In genomic region chr14:96062010-96062409, GRCh38 we compare ENCODE assay signal across 25 cellular contexts. TPM values are rescaled to one million over a fixed set of nuclear protein-coding genes. Genes with fewer than 3 reads are reported as not detected.
A peak's percentile ranks its signal among the peaks of the same experiment; 100 is the strongest.
DNase-seq lines count a peak whose midpoint lies in the region; ATAC-seq and TF ChIP-seq lines count a peak whose summit lies in the region.
"Had no signal": no experiment of that assay in that cellular context is flagged by ENCODE, and none has a peak within 500 bp of the region (broad histone marks: within the 10 kb centered on the region; RNA-seq: fewer than 3 reads in every experiment).

No MANE protein-coding gene starts in this region.

- H3K9me3 ChIP-seq in BE2C: no peaks in the 10 kb centered on the region
- H3K9me3 ChIP-seq in Caco-2: no peaks in the 10 kb centered on the region

- H3K4me1 Mint-ChIP-seq in HFFc6 (ENCODE audit: low read depth): peaks cover 36% of the 10 kb centered on the region
- no peaks in the 10 kb centered on the region for H3K4me1 Mint-ChIP-seq in Caco-2 (ENCODE audit: low read depth, unreplicated experiment)
- H3K4me1 Mint-ChIP-seq: CD14-positive monocyte; CD8-positive, alpha-beta memory T cell had no signal

- H3K4me3 Mint-ChIP-seq in HFFc6: no peak overlapping the region
- no peak overlapping the region for H3K4me3 Mint-ChIP-seq in Caco-2 (ENCODE audit: unreplicated experiment)
- H3K4me3 Mint-ChIP-seq: CD14-positive monocyte; CD8-positive, alpha-beta memory T cell had no signal

- CTCF ChIA-PET in Caco-2 (lab: Charles Lee): no interaction called here

- H3K9me3 Mint-ChIP-seq in HFFc6: no peaks in the 10 kb centered on the region
- H3K9me3 Mint-ChIP-seq in Caco-2 (ENCODE audit: unreplicated experiment): no peaks in the 10 kb centered on the region
- H3K9me3 Mint-ChIP-seq: CD14-positive monocyte had no signal

- DNase-seq in BE2C: no peak
- no peak for DNase-seq in HFFc6
- DNase-seq in cerebellar cortex (ENCODE audit: low spot score): peak; percentile 67
- DNase-seq in mesenteric fat pad (ENCODE audit: low spot score): peak; percentile 35
- DNase-seq in Caco-2: no peak
- DNase-seq: AML-193; Calu3; CD8-positive, alpha-beta memory T cell; DMS79 treated with DMSO at 0.1 percent for 48 hours; GM23248; H7; MV-4-11; NCI-H1105; NCI-H146; NCI-H1930; NCI-H524 treated with DMSO at 0.1 percent for 48 hours; NCI-H82; NK-92 treated with Interleukin-12 subunit alpha and Interleukin-12 subunit beta, amount 100 ng/mL, for 24 hours; RPMI8226; SHP77 had no signal

- intact Hi-C loops in Caco-2 (cut with micrococcal nuclease; ENCODE audit: unreplicated experiment): no loop called here

- peak; percentile 10; the same call in 1 of the 2 replicates for TF ChIP-seq CTCF in BE2C (IDR thresholded peaks at IDR 0.05; ENCODE audit: low read depth, low read length)
- peak; percentile 19; the same call in 1 of the 2 replicates for TF ChIP-seq CTCF in HFFc6 (IDR thresholded peaks at IDR 0.05)
- TF ChIP-seq CTCF in Caco-2 (IDR thresholded peaks at IDR 0.05; ENCODE audit: insufficient read depth in 1 of 2, low read depth in 1 of 2, low read length in 1 of 2, severe bottlenecking in 1 of 2, unreplicated experiment in 1 of 2): no peak

- peaks cover 11% of the 10 kb centered on the region; the same call in 1 of the 2 replicates for H3K36me3 ChIP-seq in BE2C
- H3K36me3 ChIP-seq in Caco-2 (ENCODE audit: control insufficient read depth, insufficient read depth, low read length): no peaks in the 10 kb centered on the region

- POLR2A ChIA-PET in Caco-2 (lab: Charles Lee): no interaction called here

- BruUV-seq in Caco-2 (replicated peaks; lab: Mats Ljungman, UMichigan): no TSS peak

- peaks cover 8% of the 10 kb centered on the region for H3K36me3 Mint-ChIP-seq in HFFc6 (ENCODE audit: low read depth)
- no peaks in the 10 kb centered on the region for H3K36me3 Mint-ChIP-seq in Caco-2 (ENCODE audit: insufficient read depth, unreplicated experiment)
- H3K36me3 Mint-ChIP-seq: CD14-positive monocyte; CD8-positive, alpha-beta memory T cell had no signal

- H3K27me3 Mint-ChIP-seq in HFFc6 (ENCODE audit: insufficient read depth) (no peaks in the 10 kb centered on the region; the same call in 1 of the 2 replicates), Caco-2 (ENCODE audit: insufficient read depth, unreplicated experiment) (peaks cover 12% of the 10 kb centered on the region)

- H3K4me3 ChIP-seq in BE2C (ENCODE audit: low read depth, low read length) (no peak overlapping the region), Caco-2 (ENCODE audit: low read depth, low read length) (no peak overlapping the region)
- H3K4me3 ChIP-seq: GM23248, K562 had no signal

- no peak for ATAC-seq in GM21619 (IDR thresholded peaks at IDR 0.05; ENCODE audit: unreplicated experiment)
- no peak for ATAC-seq in GM21526 (IDR thresholded peaks at IDR 0.05; ENCODE audit: low FRiP score, unreplicated experiment)
- ATAC-seq: K562 had no signal

- no peak overlapping the region for H3K27ac Mint-ChIP-seq in HFFc6
- no peak overlapping the region for H3K27ac Mint-ChIP-seq in Caco-2 (ENCODE audit: unreplicated experiment)
- H3K27ac Mint-ChIP-seq: CD14-positive monocyte; CD8-positive, alpha-beta memory T cell had no signal

- H3K4me1 ChIP-seq in BE2C (peaks cover 16% of the 10 kb centered on the region), Caco-2 (no peaks in the 10 kb centered on the region)

- H3K27me3 ChIP-seq in BE2C (no peaks in the 10 kb centered on the region), Caco-2 (replicated peaks; ENCODE audit: control insufficient read depth, insufficient read depth, low read length) (peaks cover 1% of the 10 kb centered on the region; the same call in 1 of the 2 replicates)

RNA-seq across cellular contexts. Expression of gene C14orf132, which starts 22.8 kb away (rescaled TPM):
- polyA plus RNA-seq in BE2C (2012; ENCODE audit: insufficient read depth, insufficient read length, low read depth): 24.7 TPM
- total RNA-seq in HFFc6 (2021; fragmentation: NEBNext Ultra II Directional; extraction: Animal tissue kit (Norgen Biotek cat#: 25700)): 10 to 100 TPM; 21.5 to 33.1 (median 27.1) TPM
- 2.7 TPM for total RNA-seq in mesenteric fat pad
- total RNA-seq in Caco-2 (2022): 0.05 and 0.20 TPM in 2 replicates
- total RNA-seq: K562, MCF 10A had no signal
- polyA plus RNA-seq: CD14-positive monocyte, K562 had no signal

Comparison
In these comparisons a context has a peak if more than half of its experiments do, and no peak if none do; other contexts are left out.
1. DNase-seq: peak in cerebellar cortex (single experiment) and mesenteric fat pad (single experiment); none in BE2C (single experiment), HFFc6 (single experiment) and Caco-2 (0 of 2).
2. CTCF ChIP-seq: peak in BE2C (single experiment) and HFFc6 (single experiment); none in Caco-2 (0 of 2).